9 cellular contexts compared by ENCODE assay signal in genomic region chr5:66757219-66757833, GRCh38.
DNase-seq lines count a peak whose midpoint lies in the region; ATAC-seq and TF ChIP-seq lines count a peak whose summit lies in the region.
"Had no signal": no experiment of that assay in that cellular context is flagged by ENCODE, and none has a peak within 500 bp of the region (broad histone marks: within the 10 kb centered on the region; RNA-seq: fewer than 3 reads in every experiment).

No MANE protein-coding gene starts in this region.

- POLR2A ChIA-PET in WTC11 (lab: Charles Lee), result no interaction called here

- ATAC-seq in activated CD8-positive, alpha-beta memory T cell treated with anti-CD3 and anti-CD28 coated beads, Interleukin-2, amount 10 ng/mL, durations not matched to agents 7 days and 5 days, result no peak
- ATAC-seq in WTC11, result no peak
- no peak for ATAC-seq in GM18517 (IDR thresholded peaks at IDR 0.05; ENCODE audit: unreplicated experiment)
- ATAC-seq: activated naive CD4-positive, alpha-beta T cell treated with anti-CD3 and anti-CD28 coated beads, Interleukin-2, amount 50 U/mL, for 72 hours had no signal

- no peaks in the 10 kb centered on the region for H3K4me1 Mint-ChIP-seq in activated CD8-positive, alpha-beta memory T cell treated with anti-CD3 and anti-CD28 coated beads, Interleukin-2, amount 10 ng/mL, durations not matched to agents 7 days and 5 days
- no peaks in the 10 kb centered on the region for H3K4me1 Mint-ChIP-seq in WTC11
- H3K4me1 Mint-ChIP-seq in progenitor cell of endocrine pancreas (ENCODE audit: low read depth), result peaks cover 20% of the 10 kb centered on the region

- no peaks in the 10 kb centered on the region for H3K36me3 Mint-ChIP-seq in activated CD8-positive, alpha-beta memory T cell treated with anti-CD3 and anti-CD28 coated beads, Interleukin-2, amount 10 ng/mL, durations not matched to agents 7 days and 5 days
- H3K36me3 Mint-ChIP-seq in WTC11, result no peaks in the 10 kb centered on the region
- H3K36me3 Mint-ChIP-seq in progenitor cell of endocrine pancreas (ENCODE audit: insufficient read depth), result peaks cover 3% of the 10 kb centered on the region
- H3K36me3 Mint-ChIP-seq: activated naive CD4-positive, alpha-beta T cell treated with anti-CD3 and anti-CD28 coated beads, Interleukin-2, amount 50 U/mL, for 72 hours had no signal

- intact Hi-C loops in posterior vena cava (cut with DNase I), result loop anchor here (5.0 kb wide), 1 partner anchor 450 kb away; no protein-coding TSS in a partner anchor

- no peaks in the 10 kb centered on the region for H3K9me3 Mint-ChIP-seq in activated CD8-positive, alpha-beta memory T cell treated with anti-CD3 and anti-CD28 coated beads, Interleukin-2, amount 10 ng/mL, durations not matched to agents 7 days and 5 days (ENCODE audit: low read depth)
- H3K9me3 Mint-ChIP-seq in WTC11, result no peaks in the 10 kb centered on the region
- H3K9me3 Mint-ChIP-seq in progenitor cell of endocrine pancreas (ENCODE audit: low read depth), result no peaks in the 10 kb centered on the region
- H3K9me3 Mint-ChIP-seq: activated naive CD4-positive, alpha-beta T cell treated with anti-CD3 and anti-CD28 coated beads, Interleukin-2, amount 50 U/mL, for 72 hours had no signal

- CTCF ChIA-PET in activated CD8-positive, alpha-beta memory T cell treated with anti-CD3 and anti-CD28 coated beads, Interleukin-2, amount 10 ng/mL, durations not matched to agents 7 days and 5 days (lab: Charles Lee), result interaction anchor here (0.8 to 2.7 kb wide), 6 partner anchors 9 to 450 kb away, joined by 3 to 32 read pairs (median 4); no protein-coding TSS in a partner anchor
- CTCF ChIA-PET in WTC11 (lab: Charles Lee), result interaction anchor here (0.7 to 2.3 kb wide), 11 partner anchors 9 to 583 kb away, joined by 3 to 34 read pairs (median 5); no protein-coding TSS in a partner anchor

- no peak overlapping the region for H3K27ac Mint-ChIP-seq in activated CD8-positive, alpha-beta memory T cell treated with anti-CD3 and anti-CD28 coated beads, Interleukin-2, amount 10 ng/mL, durations not matched to agents 7 days and 5 days
- H3K27ac Mint-ChIP-seq in WTC11 (no peak overlapping the region), progenitor cell of endocrine pancreas (peak overlapping the region; percentile 84)
- H3K27ac Mint-ChIP-seq: activated naive CD4-positive, alpha-beta T cell treated with anti-CD3 and anti-CD28 coated beads, Interleukin-2, amount 50 U/mL, for 72 hours had no signal

- TF ChIP-seq CTCF in WTC11 (IDR thresholded peaks at IDR 0.05) (0 out of 2 replicates have a peak, but pooled peaks have one; percentile 19), progenitor cell of endocrine pancreas (IDR thresholded peaks at IDR 0.05; ENCODE audit: unreplicated experiment) (peak; percentile 85)

- H3K27me3 Mint-ChIP-seq in activated CD8-positive, alpha-beta memory T cell treated with anti-CD3 and anti-CD28 coated beads, Interleukin-2, amount 10 ng/mL, durations not matched to agents 7 days and 5 days, result peaks cover 47% of the 10 kb centered on the region
- no peaks in the 10 kb centered on the region; the same call in 1 of the 2 replicates for H3K27me3 Mint-ChIP-seq in WTC11 (ENCODE audit: low read depth)
- H3K27me3 Mint-ChIP-seq in progenitor cell of endocrine pancreas, result no peaks in the 10 kb centered on the region

- H3K4me3 Mint-ChIP-seq in activated CD8-positive, alpha-beta memory T cell treated with anti-CD3 and anti-CD28 coated beads, Interleukin-2, amount 10 ng/mL, durations not matched to agents 7 days and 5 days, result no peak overlapping the region
- H3K4me3 Mint-ChIP-seq in WTC11 (no peak overlapping the region), progenitor cell of endocrine pancreas (ENCODE audit: low read depth) (no peak overlapping the region)

- peak; percentile 57 for DNase-seq in activated CD8-positive, alpha-beta memory T cell treated with anti-CD3 and anti-CD28 coated beads, Interleukin-2, amount 10 ng/mL, durations not matched to agents 7 days and 5 days
- no peak for DNase-seq in activated CD8-positive, alpha-beta memory T cell treated with anti-CD3 and anti-CD28 coated beads, Interleukin-2, amount 50 U/mL, for 4 hours
- peak; percentile 74 for DNase-seq in NCI-H1694 (lab: John Stamatoyannopoulos, UW)
- peak; percentile 11 for DNase-seq in WTC11 (ENCODE audit: low spot score)
- peak; percentile 9 for DNase-seq in germinal center (ENCODE audit: low spot score)
- DNase-seq in progenitor cell of endocrine pancreas (ENCODE audit: low spot score, unreplicated experiment), result no peak
- no peak for DNase-seq in posterior vena cava (ENCODE audit: low spot score)

TF ChIP-seq in WTC11, 78 proteins besides CTCF, POLR2A, EP300 and RAD21 (continues in another document):
- TF ChIP-seq TEAD4 (CRISPR knock-in tag; IDR thresholded peaks at IDR 0.05) (no peak), HMGXB4 (CRISPR knock-in tag; IDR thresholded peaks at IDR 0.05) (no peak), STAT6 (CRISPR knock-in tag; conservative IDR thresholded peaks at IDR 0.05; ENCODE audit: low read depth) (no peak), FOXK1 (CRISPR knock-in tag; IDR thresholded peaks at IDR 0.05) (no peak), KAT7 (CRISPR knock-in tag; IDR thresholded peaks at IDR 0.05; ENCODE audit: borderline replicate concordance) (no peak), JAZF1 (CRISPR knock-in tag; IDR thresholded peaks at IDR 0.05) (no peak), SMAD4 (CRISPR knock-in tag; IDR thresholded peaks at IDR 0.05) (no peak), MAX (CRISPR knock-in tag; IDR thresholded peaks at IDR 0.05) (no peak), ZNF425 (CRISPR knock-in tag; conservative IDR thresholded peaks at IDR 0.05) (no peak), NR2C2 (CRISPR knock-in tag; IDR thresholded peaks at IDR 0.05) (no peak), ZBTB43 (CRISPR knock-in tag; IDR thresholded peaks at IDR 0.05) (no peak), HMGA2 (CRISPR knock-in tag; IDR thresholded peaks at IDR 0.05) (no peak)

Comparison
In these comparisons a context has a peak if more than half of its experiments do, and no peak if none do; other contexts are left out.
1. DNase-seq: peak in activated CD8-positive, alpha-beta memory T cell treated with anti-CD3 and anti-CD28 coated beads, Interleukin-2, amount 10 ng/mL, durations not matched to agents 7 days and 5 days (single experiment), NCI-H1694 (single experiment), WTC11 (single experiment) and germinal center (single experiment); none in activated CD8-positive, alpha-beta memory T cell treated with anti-CD3 and anti-CD28 coated beads, Interleukin-2, amount 50 U/mL, for 4 hours (single experiment), progenitor cell of endocrine pancreas (single experiment) and posterior vena cava (single experiment).